13 cellular contexts compared by ENCODE assay signal in the genomic region with DNA sequence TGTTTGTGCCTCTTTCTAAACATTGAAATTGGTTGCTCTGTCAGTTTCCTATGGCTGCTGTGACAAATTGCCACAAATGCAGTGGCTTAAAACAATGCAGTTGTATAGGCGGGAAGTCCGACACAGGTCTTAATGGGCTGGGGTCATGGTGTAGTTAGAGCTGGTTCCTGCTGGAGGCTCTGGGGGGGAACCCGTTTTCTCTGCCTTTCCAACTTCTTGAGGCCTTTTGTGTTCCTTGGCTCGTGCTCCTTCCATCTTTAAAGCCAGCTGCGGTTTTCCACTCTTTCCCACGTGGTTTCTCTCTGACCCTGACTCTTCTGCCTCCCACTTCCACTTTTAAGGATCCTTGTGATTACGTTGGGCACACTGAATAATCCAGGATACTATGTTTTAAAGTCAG. TPM values are rescaled to one million over a fixed set of nuclear protein-coding genes. Genes with fewer than 3 reads are reported as not detected.
DNase-seq lines count a peak whose midpoint lies in the region; ATAC-seq and TF ChIP-seq lines count a peak whose summit lies in the region.
"Had no signal": no experiment of that assay in that cellular context is flagged by ENCODE, and none has a peak within 500 bp of the region (broad histone marks: within the 10 kb centered on the region; RNA-seq: fewer than 3 reads in every experiment).

No MANE protein-coding gene starts in this region.

- peaks cover 33% of the 10 kb centered on the region for H3K36me3 Mint-ChIP-seq in brain
- H3K36me3 Mint-ChIP-seq in activated naive CD8-positive, alpha-beta T cell treated with anti-CD3 and anti-CD28 coated beads, Interleukin-2, amount 50 U/mL, for 24 hours (ENCODE audit: low read depth), result no peaks in the 10 kb centered on the region
- H3K36me3 Mint-ChIP-seq: immature natural killer cell had no signal

- TF ChIP-seq CTCF in C4-2B (conservative IDR thresholded peaks at IDR 0.05), result no peak
- TF ChIP-seq CTCF in brain (conservative IDR thresholded peaks at IDR 0.05), result no peak
- TF ChIP-seq CTCF in GM13977 (IDR thresholded peaks at IDR 0.05; ENCODE audit: extremely low read depth, insufficient read depth, missing control alignments), result no peak

- peaks cover 58% of the 10 kb centered on the region for H3K4me1 Mint-ChIP-seq in brain
- peaks cover 4% of the 10 kb centered on the region for H3K4me1 Mint-ChIP-seq in activated naive CD8-positive, alpha-beta T cell treated with anti-CD3 and anti-CD28 coated beads, Interleukin-2, amount 50 U/mL, for 24 hours

- H3K9me3 Mint-ChIP-seq in brain, result peaks cover 0 to 14% (median 3%) of the 10 kb centered on the region in 5 experiments
- H3K9me3 Mint-ChIP-seq in activated naive CD8-positive, alpha-beta T cell treated with anti-CD3 and anti-CD28 coated beads, Interleukin-2, amount 50 U/mL, for 24 hours, result peaks cover 3% of the 10 kb centered on the region

- in situ Hi-C loops in GM13977 (cut with MboI; ENCODE audit: low pct_unique_long_range_greater_than_20kb, low sequenced_read_pairs, unreplicated experiment), result no loop called here

- H3K27ac Mint-ChIP-seq in brain, result peak overlapping the region; percentile 49 to 95 (median 90)
- H3K27ac Mint-ChIP-seq in activated naive CD8-positive, alpha-beta T cell treated with anti-CD3 and anti-CD28 coated beads, Interleukin-2, amount 50 U/mL, for 24 hours, result no peak overlapping the region
- H3K27ac Mint-ChIP-seq: immature natural killer cell had no signal

- ATAC-seq in left ventricle myocardium superior, result peak; percentile 10
- ATAC-seq in sciatic nerve, result peak; percentile 92
- no peak for ATAC-seq in activated naive CD8-positive, alpha-beta T cell treated with anti-CD3 and anti-CD28 coated beads, Interleukin-2, amount 50 U/mL, for 24 hours
- no peak for ATAC-seq in HG02678 (IDR thresholded peaks at IDR 0.05; ENCODE audit: unreplicated experiment)
- ATAC-seq: GM12878 had no signal

- H3K27me3 Mint-ChIP-seq in brain, result peaks cover 4% of the 10 kb centered on the region
- peaks cover 8% of the 10 kb centered on the region for H3K27me3 Mint-ChIP-seq in activated naive CD8-positive, alpha-beta T cell treated with anti-CD3 and anti-CD28 coated beads, Interleukin-2, amount 50 U/mL, for 24 hours

- DNase-seq in left ventricle myocardium superior (peak; percentile 20), sciatic nerve (ENCODE audit: low spot score) (peak; percentile 67), NCI-H2081 treated with DMSO at 0.1 percent for 48 hours (lab: John Stamatoyannopoulos, UW) (no peak), GM13977 (ENCODE audit: low spot score) (no peak)
- no peak for DNase-seq in activated naive CD8-positive, alpha-beta T cell treated with anti-CD3 and anti-CD28 coated beads, Interleukin-2, amount 50 U/mL, for 24 hours
- DNase-seq: immature natural killer cell; NCI-H226; stimulated activated CD4-positive, alpha-beta T cell treated with anti-CD3 and anti-CD28 coated beads, Interleukin-2, amount 100 ng/mL, for 48 hours had no signal

- intact Hi-C loops in left ventricle myocardium superior (cut with micrococcal nuclease), result no loop called here
- intact Hi-C loops in sciatic nerve (cut with DNase I), result no loop called here

- H3K4me3 Mint-ChIP-seq in brain, result peak overlapping the region in 4 of 5 experiments; percentile 7 to 42 (median 21)
- no peak overlapping the region for H3K4me3 Mint-ChIP-seq in activated naive CD8-positive, alpha-beta T cell treated with anti-CD3 and anti-CD28 coated beads, Interleukin-2, amount 50 U/mL, for 24 hours
- H3K4me3 Mint-ChIP-seq: immature natural killer cell had no signal

- peak overlapping the region; percentile 93 for H3K27ac ChIP-seq in C4-2B
- H3K27ac ChIP-seq: neutrophil had no signal

RNA-seq across cellular contexts. Expression of a gene that starts 12.5 kb away (rescaled TPM):
- 68.5 TPM for polyA plus RNA-seq in brain (ENCODE audit: insufficient read depth, low read depth, low replicate concordance)
- total RNA-seq in left ventricle myocardium superior, result 94.5 TPM
- 76.6 TPM for total RNA-seq in sciatic nerve

Comparison
In these comparisons a context has a peak if more than half of its experiments do, and no peak if none do; other contexts are left out.
1. ATAC-seq: peak in left ventricle myocardium superior (single experiment) and sciatic nerve (single experiment); none in activated naive CD8-positive, alpha-beta T cell treated with anti-CD3 and anti-CD28 coated beads, Interleukin-2, amount 50 U/mL, for 24 hours (single experiment) and HG02678 (single experiment).
2. DNase-seq: peak in left ventricle myocardium superior (single experiment) and sciatic nerve (single experiment); none in NCI-H2081 treated with DMSO at 0.1 percent for 48 hours (single experiment), GM13977 (single experiment) and activated naive CD8-positive, alpha-beta T cell treated with anti-CD3 and anti-CD28 coated beads, Interleukin-2, amount 50 U/mL, for 24 hours (single experiment).